Comparison of ENCODE assay signal across 1 cellular context in the genomic region with DNA sequence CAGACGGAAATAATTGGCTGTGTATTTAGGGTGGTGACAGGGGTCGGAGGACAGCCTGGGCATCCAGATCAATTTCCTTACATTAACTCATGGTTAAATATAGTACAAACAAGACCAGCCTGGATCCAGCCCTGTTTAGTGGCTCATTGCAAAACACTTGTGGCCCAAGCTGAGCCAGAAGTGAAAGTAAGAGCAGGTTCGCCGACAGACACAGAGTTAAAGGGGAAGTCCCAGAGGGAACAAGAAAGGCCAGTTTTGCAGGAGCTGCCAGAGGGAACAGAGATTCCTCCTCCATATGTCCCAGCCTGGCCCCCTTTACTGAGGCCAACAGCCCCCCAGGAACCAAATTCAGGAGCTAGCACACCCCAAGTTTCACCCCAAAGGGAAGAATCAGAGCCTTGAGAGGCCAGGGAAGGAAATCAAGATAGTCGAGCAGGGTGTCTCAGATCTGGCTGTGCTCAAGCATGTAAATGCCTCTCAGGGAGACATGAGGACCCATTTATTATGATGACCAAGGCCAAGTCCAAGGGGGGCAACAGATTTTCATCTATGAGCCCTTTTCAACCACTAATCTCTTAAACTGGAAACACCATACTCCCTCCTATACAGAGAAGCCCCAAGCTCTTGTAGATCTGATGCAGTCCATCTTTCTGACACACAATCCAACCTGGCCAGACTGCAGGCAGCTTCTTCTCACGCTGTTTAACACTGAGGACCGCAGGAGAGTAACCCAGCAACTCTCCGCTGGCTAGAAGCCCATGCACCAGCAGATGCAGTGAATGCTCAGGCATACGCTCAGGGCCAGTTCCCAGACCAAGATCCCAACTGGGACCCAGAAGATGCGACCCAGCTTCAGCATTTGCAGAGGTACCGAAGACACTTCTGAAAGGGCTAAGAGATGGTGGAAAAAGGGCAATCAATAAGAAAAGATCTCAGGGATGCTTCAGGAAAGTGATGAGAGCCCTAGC.
TF ChIP-seq lines count a peak whose summit lies in the region.

No MANE protein-coding gene starts in this region.

TF ChIP-seq in WTC11, 78 proteins besides CTCF, POLR2A, EP300 and RAD21 (continued from another document):
- TF ChIP-seq, protein P1, sequence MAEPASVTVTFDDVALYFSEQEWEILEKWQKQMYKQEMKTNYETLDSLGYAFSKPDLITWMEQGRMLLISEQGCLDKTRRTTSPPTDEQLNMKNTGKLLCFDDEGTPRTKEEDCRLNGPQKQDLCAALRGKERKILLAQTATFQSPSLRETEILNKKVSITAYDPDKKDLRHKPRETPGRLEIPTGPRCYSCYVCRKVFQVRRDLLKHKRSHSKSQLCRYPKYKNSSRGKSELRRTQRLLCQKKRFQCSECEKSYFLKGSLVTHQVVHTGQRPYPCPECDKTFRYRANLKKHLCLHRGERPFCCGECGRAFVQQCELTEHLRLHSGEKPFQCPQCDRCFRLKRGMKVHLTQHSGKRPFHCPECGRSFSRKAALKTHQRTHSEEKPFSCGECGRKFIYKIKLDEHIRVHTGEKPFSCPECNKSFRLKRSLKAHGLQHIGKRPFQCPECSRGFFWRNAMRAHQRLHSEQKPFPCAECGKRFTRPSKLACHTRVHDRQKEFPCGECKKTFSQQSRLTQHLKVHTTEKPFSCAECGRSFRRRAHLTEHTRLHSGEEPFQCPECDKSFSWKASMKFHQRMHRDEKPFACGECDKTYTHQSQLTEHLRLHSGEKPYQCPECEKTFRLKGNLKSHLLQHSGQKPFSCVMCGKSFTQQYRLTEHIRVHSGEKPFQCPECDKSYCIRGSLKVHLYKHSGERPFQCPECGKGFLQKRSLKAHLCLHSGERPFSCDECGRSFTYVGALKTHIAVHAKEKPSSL (CRISPR knock-in tag; conservative IDR thresholded peaks at IDR 0.05), result no peak
- TF ChIP-seq GTF2I (CRISPR knock-in tag; conservative IDR thresholded peaks at IDR 0.05) (no peak), GABPB1 (CRISPR knock-in tag; IDR thresholded peaks at IDR 0.05) (no peak), SMAD4 (CRISPR knock-in tag; IDR thresholded peaks at IDR 0.05) (no peak), GRHL2 (CRISPR knock-in tag; IDR thresholded peaks at IDR 0.05; ENCODE audit: insufficient replicate concordance, severe bottlenecking) (no peak), NFYB (CRISPR knock-in tag; conservative IDR thresholded peaks at IDR 0.05; ENCODE audit: low read depth) (no peak), RORB (CRISPR knock-in tag; IDR thresholded peaks at IDR 0.05) (no peak), ZNF396 (CRISPR knock-in tag; IDR thresholded peaks at IDR 0.05; ENCODE audit: borderline replicate concordance) (no peak), NR2C2 (CRISPR knock-in tag; IDR thresholded peaks at IDR 0.05) (no peak), ZNF232 (CRISPR knock-in tag; IDR thresholded peaks at IDR 0.05) (no peak)
- TF ChIP-seq, protein P2, sequence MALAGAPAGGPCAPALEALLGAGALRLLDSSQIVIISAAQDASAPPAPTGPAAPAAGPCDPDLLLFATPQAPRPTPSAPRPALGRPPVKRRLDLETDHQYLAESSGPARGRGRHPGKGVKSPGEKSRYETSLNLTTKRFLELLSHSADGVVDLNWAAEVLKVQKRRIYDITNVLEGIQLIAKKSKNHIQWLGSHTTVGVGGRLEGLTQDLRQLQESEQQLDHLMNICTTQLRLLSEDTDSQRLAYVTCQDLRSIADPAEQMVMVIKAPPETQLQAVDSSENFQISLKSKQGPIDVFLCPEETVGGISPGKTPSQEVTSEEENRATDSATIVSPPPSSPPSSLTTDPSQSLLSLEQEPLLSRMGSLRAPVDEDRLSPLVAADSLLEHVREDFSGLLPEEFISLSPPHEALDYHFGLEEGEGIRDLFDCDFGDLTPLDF (CRISPR knock-in tag; IDR thresholded peaks at IDR 0.05), result no peak
- TF ChIP-seq, protein P3, sequence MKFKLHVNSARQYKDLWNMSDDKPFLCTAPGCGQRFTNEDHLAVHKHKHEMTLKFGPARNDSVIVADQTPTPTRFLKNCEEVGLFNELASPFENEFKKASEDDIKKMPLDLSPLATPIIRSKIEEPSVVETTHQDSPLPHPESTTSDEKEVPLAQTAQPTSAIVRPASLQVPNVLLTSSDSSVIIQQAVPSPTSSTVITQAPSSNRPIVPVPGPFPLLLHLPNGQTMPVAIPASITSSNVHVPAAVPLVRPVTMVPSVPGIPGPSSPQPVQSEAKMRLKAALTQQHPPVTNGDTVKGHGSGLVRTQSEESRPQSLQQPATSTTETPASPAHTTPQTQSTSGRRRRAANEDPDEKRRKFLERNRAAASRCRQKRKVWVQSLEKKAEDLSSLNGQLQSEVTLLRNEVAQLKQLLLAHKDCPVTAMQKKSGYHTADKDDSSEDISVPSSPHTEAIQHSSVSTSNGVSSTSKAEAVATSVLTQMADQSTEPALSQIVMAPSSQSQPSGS (CRISPR knock-in tag; IDR thresholded peaks at IDR 0.05; ENCODE audit: borderline replicate concordance, low read depth), result no peak
- TF ChIP-seq, protein P4, sequence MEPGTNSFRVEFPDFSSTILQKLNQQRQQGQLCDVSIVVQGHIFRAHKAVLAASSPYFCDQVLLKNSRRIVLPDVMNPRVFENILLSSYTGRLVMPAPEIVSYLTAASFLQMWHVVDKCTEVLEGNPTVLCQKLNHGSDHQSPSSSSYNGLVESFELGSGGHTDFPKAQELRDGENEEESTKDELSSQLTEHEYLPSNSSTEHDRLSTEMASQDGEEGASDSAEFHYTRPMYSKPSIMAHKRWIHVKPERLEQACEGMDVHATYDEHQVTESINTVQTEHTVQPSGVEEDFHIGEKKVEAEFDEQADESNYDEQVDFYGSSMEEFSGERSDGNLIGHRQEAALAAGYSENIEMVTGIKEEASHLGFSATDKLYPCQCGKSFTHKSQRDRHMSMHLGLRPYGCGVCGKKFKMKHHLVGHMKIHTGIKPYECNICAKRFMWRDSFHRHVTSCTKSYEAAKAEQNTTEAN (CRISPR knock-in tag; IDR thresholded peaks at IDR 0.05), result no peak
- TF ChIP-seq, protein P5, sequence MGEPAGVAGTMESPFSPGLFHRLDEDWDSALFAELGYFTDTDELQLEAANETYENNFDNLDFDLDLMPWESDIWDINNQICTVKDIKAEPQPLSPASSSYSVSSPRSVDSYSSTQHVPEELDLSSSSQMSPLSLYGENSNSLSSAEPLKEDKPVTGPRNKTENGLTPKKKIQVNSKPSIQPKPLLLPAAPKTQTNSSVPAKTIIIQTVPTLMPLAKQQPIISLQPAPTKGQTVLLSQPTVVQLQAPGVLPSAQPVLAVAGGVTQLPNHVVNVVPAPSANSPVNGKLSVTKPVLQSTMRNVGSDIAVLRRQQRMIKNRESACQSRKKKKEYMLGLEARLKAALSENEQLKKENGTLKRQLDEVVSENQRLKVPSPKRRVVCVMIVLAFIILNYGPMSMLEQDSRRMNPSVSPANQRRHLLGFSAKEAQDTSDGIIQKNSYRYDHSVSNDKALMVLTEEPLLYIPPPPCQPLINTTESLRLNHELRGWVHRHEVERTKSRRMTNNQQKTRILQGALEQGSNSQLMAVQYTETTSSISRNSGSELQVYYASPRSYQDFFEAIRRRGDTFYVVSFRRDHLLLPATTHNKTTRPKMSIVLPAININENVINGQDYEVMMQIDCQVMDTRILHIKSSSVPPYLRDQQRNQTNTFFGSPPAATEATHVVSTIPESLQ (CRISPR knock-in tag; IDR thresholded peaks at IDR 0.05), result no peak
